Comparison of ENCODE assay signal across 8 cellular contexts in the genomic region with DNA sequence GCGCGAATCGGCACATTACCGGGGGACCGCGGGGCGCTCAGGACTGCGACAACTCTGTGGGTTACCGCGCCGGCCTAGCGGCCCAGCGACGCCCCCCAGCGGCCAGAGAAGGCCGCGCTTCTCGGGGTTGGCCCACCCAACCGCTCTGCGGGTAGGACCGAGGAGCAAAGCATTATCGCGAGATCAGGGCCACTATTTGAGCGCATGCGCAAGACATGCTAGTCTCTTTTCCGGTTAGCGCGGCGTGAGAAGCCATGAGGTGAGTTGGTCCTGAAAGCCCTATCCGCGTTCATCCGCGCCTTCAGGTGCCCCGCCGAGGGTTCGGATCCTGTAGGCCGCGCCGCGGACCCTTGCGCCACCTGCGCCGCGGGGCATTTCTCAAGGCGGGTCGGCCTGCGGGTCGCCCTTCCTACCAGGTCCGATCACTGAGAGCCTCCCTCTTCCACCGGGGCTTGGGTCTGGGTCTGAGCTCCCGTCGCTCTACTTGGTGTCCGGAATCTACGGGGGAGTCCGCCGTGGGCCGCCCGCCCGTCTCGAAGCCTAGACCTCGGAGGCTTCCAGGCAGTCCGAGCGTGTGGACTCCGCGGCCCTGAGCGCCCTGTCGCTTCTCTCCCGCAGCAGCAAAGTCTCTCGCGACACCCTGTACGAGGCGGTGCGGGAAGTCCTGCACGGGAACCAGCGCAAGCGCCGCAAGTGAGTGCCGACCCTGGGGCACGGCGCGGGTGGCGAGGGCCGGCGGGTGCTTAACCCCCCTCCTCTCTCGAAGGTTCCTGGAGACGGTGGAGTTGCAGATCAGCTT. TPM values are rescaled to one million over a fixed set of nuclear protein-coding genes. Genes with fewer than 3 reads are reported as not detected.
DNase-seq lines count a peak whose midpoint lies in the region; ATAC-seq, FAIRE-seq and TF ChIP-seq lines count a peak whose summit lies in the region.

TSS of gene RPL10A (plus strand) at position 221 of the 799 bp plus-strand sequence. CDS start at position 255, 34 bp downstream.

- peak; percentile 57 for FAIRE-seq in HepG2 (lab: Jason Lieb, UNC)

- H3K36me3 ChIP-seq in BLaER1 treated with 17β-estradiol and CSF1 and Interleukin-3, amounts not matched to agents 10 nM and 100 nM = peaks cover 49 to 90% (median 84%) of the 10 kb centered on the region in 11 experiments
- peaks cover 4 to 31% of the 10 kb centered on the region in 2 experiments for H3K36me3 ChIP-seq in HepG2 (replicated peaks in 1 of 2; ENCODE audit: control insufficient read depth in 1 of 2, insufficient read depth in 2 of 2, low read length in 2 of 2)

- in situ Hi-C loops in HepG2 (cut with HindIII; ENCODE audit: extremely low pct_ligation_motif_present, low pct_unique_long_range_greater_than_20kb) = loop anchor here (5.0 kb wide), 1 partner anchor 171 kb away; the partner anchor contains the start of gene DEF6

- TF ChIP-seq RAD21 in HepG2 (CRISPR knock-in tag; IDR thresholded peaks at IDR 0.05) = peak; percentile 98

- BruUV-seq in HepG2 (replicated peaks; lab: Mats Ljungman, UMichigan) = TSS peak; percentile 66

- under 1% methylated on average over 38 of the region's 86 CpGs for WGBS in HepG2 (ENCODE audit: low lambda C conversion rate)

- CTCF ChIA-PET in HepG2 (lab: Yijun Ruan, JAX; ENCODE audit: low intra/inter-chr PET ratio, low total read pairs) = interaction anchor here (1.2 to 2.4 kb wide), 4 partner anchors 20 to 174 kb away, joined by 4 to 28 read pairs (median 20); partner anchors contain the start of genes DEF6 and PPARD

- peak within 1 kb of the TSS; percentile 90 to 100 (median 98) for H3K27ac ChIP-seq in BLaER1 treated with 17β-estradiol and CSF1 and Interleukin-3, amounts not matched to agents 10 nM and 100 nM
- peak within 1 kb of the TSS; percentile 92 for H3K27ac ChIP-seq in HepG2 (ENCODE audit: extremely low read length, insufficient read depth, low read length)

- H3K4me2 ChIP-seq in BLaER1 treated with 17β-estradiol and CSF1 and Interleukin-3, amounts not matched to agents 10 nM and 100 nM = peak within 1 kb of the TSS; percentile 82 to 100 (median 96)
- peak within 1 kb of the TSS; percentile 99 for H3K4me2 ChIP-seq in HepG2 (ENCODE audit: low read depth, low read length)

- H2AFZ ChIP-seq in HepG2 (ENCODE audit: low read length) = peak within 1 kb of the TSS; percentile 66

- H3K79me2 ChIP-seq in HepG2 (ENCODE audit: insufficient read depth, low read length) = peaks cover 30% of the 10 kb centered on the region

- peaks cover 27 to 42% (median 34%) of the 10 kb centered on the region in 10 experiments for H3K4me1 ChIP-seq in BLaER1 treated with 17β-estradiol and CSF1 and Interleukin-3, amounts not matched to agents 10 nM and 100 nM
- peaks cover 49% of the 10 kb centered on the region for H3K4me1 ChIP-seq in HepG2 (ENCODE audit: insufficient read depth, low read length)

- ATAC-seq in HG03460 (IDR thresholded peaks at IDR 0.05; ENCODE audit: unreplicated experiment) (peak; percentile 74), HepG2 (peak; percentile 83)

- POLR2A ChIA-PET in HepG2 (lab: Yijun Ruan, JAX) = interaction anchor here (0.8 to 3.7 kb wide), 10 partner anchors 9 to 209 kb away, joined by 3 to 31 read pairs (median 6); partner anchors contain the start of genes FANCE, PPARD, TEAD3 and ZNF76

- H3K9ac ChIP-seq in BLaER1 treated with 17β-estradiol and CSF1 and Interleukin-3, amounts not matched to agents 10 nM and 100 nM = peak within 1 kb of the TSS; percentile 93 to 100 (median 98)
- H3K9ac ChIP-seq in HepG2 (ENCODE audit: insufficient read depth, low read depth, low read length) = peak within 1 kb of the TSS; percentile 99

- peak; percentile 90 for DNase-seq in GM19240 (ENCODE audit: insufficient read length, low spot score)
- DNase-seq in NCI-H69 (lab: John Stamatoyannopoulos, UW) = peak; percentile 99
- DNase-seq in activated CD4-positive, alpha-beta T cell treated with anti-CD3 and anti-CD28 coated beads, Interleukin-2, amount 50 U/mL, for 1 hour = peak; percentile 94
- DNase-seq in dedifferentiated amniotic fluid mesenchymal stem cell (ENCODE audit: extremely low spot score) = peak; percentile 97
- peak; percentile 98 for DNase-seq in HepG2 (ENCODE audit: low spot score)
- peak; percentile 94 for DNase-seq in stimulated activated CD4-positive, alpha-beta T cell treated with anti-CD3 and anti-CD28 coated beads, Interleukin-4, amount 100 ng/mL, for 1 hour

- intact Hi-C loops in HepG2 (cut with micrococcal nuclease; ENCODE audit: unreplicated experiment) = loop anchor here (1.0 kb wide), 4 partner anchors 16 to 171 kb away; partner anchors contain the start of genes DEF6, FANCE and PPARD

- peaks cover 45 to 50% (median 48%) of the 10 kb centered on the region in 11 experiments for H4K20me1 ChIP-seq in BLaER1 treated with 17β-estradiol and CSF1 and Interleukin-3, amounts not matched to agents 10 nM and 100 nM
- H4K20me1 ChIP-seq in HepG2 (ENCODE audit: insufficient read depth, low read length) = peaks cover 46% of the 10 kb centered on the region

- TF ChIP-seq EP300 in HepG2 (IDR thresholded peaks at IDR 0.05; ENCODE audit: low read depth in 2 of 2, low read length in 2 of 2) (peak in 1 of 2 experiments; percentile 50; a peak in 1 of 4 replicates), HepG2 (CRISPR knock-in tag; IDR thresholded peaks at IDR 0.05; ENCODE audit: borderline replicate concordance) (peak; percentile 66; the same call in 1 of the 2 replicates)

- peak; percentile 100 for TF ChIP-seq CTCF in HepG2 (CRISPR knock-in tag; IDR thresholded peaks at IDR 0.05)

- H3K9me3 ChIP-seq in BLaER1 treated with 17β-estradiol and CSF1 and Interleukin-3, amounts not matched to agents 10 nM and 100 nM (replicated peaks in 1 of 11) = peaks cover 0 to 8% (median 0%) of the 10 kb centered on the region in 11 experiments; a peak in 4 of 22 replicates
- no peaks in the 10 kb centered on the region for H3K9me3 ChIP-seq in HepG2 (ENCODE audit: low read length)

- H3K4me3 ChIP-seq in BLaER1 treated with 17β-estradiol and CSF1 and Interleukin-3, amounts not matched to agents 10 nM and 100 nM = peak within 1 kb of the TSS; percentile 84 to 100 (median 92)
- peak within 1 kb of the TSS; percentile 85 to 98 (median 86) for H3K4me3 ChIP-seq in HepG2 (replicated peaks in 1 of 3; ENCODE audit: insufficient read depth in 1 of 3, low read depth in 2 of 3, low read length in 3 of 3)

- TF ChIP-seq POLR2A in HepG2 (IDR thresholded peaks at IDR 0.05; ENCODE audit: insufficient read depth in 1 of 2, low read depth in 2 of 2, low read length in 2 of 2) = peak in 1 of 2 experiments; percentile 100; a peak in 2 of 4 replicates

- no peaks in the 10 kb centered on the region for H3K27me3 ChIP-seq in BLaER1 treated with 17β-estradiol and CSF1 and Interleukin-3, amounts not matched to agents 10 nM and 100 nM
- H3K27me3 ChIP-seq in HepG2 (ENCODE audit: control insufficient read depth in 1 of 2, insufficient read depth in 2 of 2, low read length in 2 of 2) = no peaks in the 10 kb centered on the region; a peak in 1 of 5 replicates

TF ChIP-seq in HepG2, 621 proteins besides CTCF, POLR2A, EP300 and RAD21 (continues in another document):
- TF ChIP-seq MEIS2 (CRISPR knock-in tag; IDR thresholded peaks at IDR 0.05) = peak; percentile 87; the same call in 1 of the 2 replicates
- peak; percentile 60; the same call in 1 of the 2 replicates for TF ChIP-seq ZC3H4 (CRISPR knock-in tag; IDR thresholded peaks at IDR 0.05; ENCODE audit: borderline replicate concordance)
- no peak for TF ChIP-seq CC2D1A (CRISPR knock-in tag; IDR thresholded peaks at IDR 0.05)
- TF ChIP-seq HNRNPUL1 (IDR thresholded peaks at IDR 0.05; ENCODE audit: low read depth, low read length) = peak; percentile 62; the same call in 1 of the 2 replicates
- peak; percentile 98 for TF ChIP-seq NFIB (CRISPR knock-in tag; IDR thresholded peaks at IDR 0.05; ENCODE audit: borderline replicate concordance)
- TF ChIP-seq ELF4 (CRISPR knock-in tag; IDR thresholded peaks at IDR 0.05; ENCODE audit: borderline replicate concordance) = peak; percentile 90; the same call in 1 of the 2 replicates

RNA-seq across cellular contexts. Expression of gene RPL10A, which starts in this region (rescaled TPM):
- total RNA-seq in HepG2 (2016; rRNA removed; fragmentation: Illumina TruSeq; extraction: Trizol) = 1,854 and 2,285 TPM in 2 replicates
- total RNA-seq in HepG2 (2016; cell fraction: cytosol; rRNA removed; fragmentation: Illumina TruSeq; extraction: Trizol; ENCODE audit: low read depth) = 2,437 and 2,775 TPM in 2 replicates
- 1,859 and 2,386 TPM in 2 replicates for total RNA-seq in HepG2 (2016; cell fraction: insoluble cytoplasmic fraction; rRNA removed; fragmentation: Illumina TruSeq; extraction: Trizol)
- 4,119 and 4,316 TPM in 2 replicates for total RNA-seq in HepG2 (2016; cell fraction: membrane; rRNA removed; fragmentation: Illumina TruSeq; extraction: Trizol)
- 734 and 771 TPM in 2 replicates for total RNA-seq in HepG2 (2016; cell fraction: nucleus; rRNA removed; fragmentation: Illumina TruSeq; extraction: Trizol)
- 2,253 and 2,726 TPM in 2 replicates for polyA plus RNA-seq in HepG2 (2011; rRNA removed)
- polyA plus RNA-seq in HepG2 (2011; cell fraction: cytosol; rRNA removed) = 2,315 and 3,589 TPM in 2 replicates
- polyA plus RNA-seq in HepG2 (2011; cell fraction: nucleus; rRNA removed) = 1,402 and 1,561 TPM in 2 replicates
- 2,161 and 2,246 TPM in 2 replicates for polyA plus RNA-seq in HepG2 (2012)
- polyA plus RNA-seq in HepG2 (2016; cell fraction: cytosol; fragmentation: Illumina TruSeq; extraction: Trizol; ENCODE audit: low read depth) = 3,096 and 3,343 TPM in 2 replicates
- 2,345 and 2,428 TPM in 2 replicates for polyA plus RNA-seq in HepG2 (2016; cell fraction: insoluble cytoplasmic fraction; fragmentation: Illumina TruSeq; extraction: Trizol; ENCODE audit: low read depth)
- 4,116 and 4,234 TPM in 2 replicates for polyA plus RNA-seq in HepG2 (2016; cell fraction: membrane; fragmentation: Illumina TruSeq; extraction: Trizol; ENCODE audit: low read depth)
- 1,389 and 1,424 TPM in 2 replicates for polyA plus RNA-seq in HepG2 (2016; cell fraction: nucleus; fragmentation: Illumina TruSeq; extraction: Trizol; ENCODE audit: insufficient read depth, low read depth)
- polyA minus RNA-seq in HepG2 (2011; rRNA and poly(A)+ RNA removed; ENCODE audit: low replicate concordance) = 921 and 1,139 TPM in 2 replicates
- polyA minus RNA-seq in HepG2 (2011; cell fraction: cytosol; rRNA and poly(A)+ RNA removed) = 630 and 657 TPM in 2 replicates
- 275 and 369 TPM in 2 replicates for polyA minus RNA-seq in HepG2 (2011; cell fraction: nucleus; rRNA and poly(A)+ RNA removed)

Comparison
In these comparisons a context has a peak if more than half of its experiments do, and no peak if none do; other contexts are left out.
1. Peak in every context shown above with its lines: DNase-seq, ATAC-seq, H3K4me3 ChIP-seq and H3K27ac ChIP-seq.